Comparison of ENCODE assay signal across 8 cellular contexts in genomic region chr21:26849428-26850115, GRCh38. TPM values are rescaled to one million over a fixed set of nuclear protein-coding genes. Genes with fewer than 3 reads are reported as not detected.
DNase-seq lines count a peak whose midpoint lies in the region; ATAC-seq and TF ChIP-seq lines count a peak whose summit lies in the region.

No MANE protein-coding gene starts in this region.

- no peak overlapping the region for H3K4me3 Mint-ChIP-seq in CD8-positive, alpha-beta T cell
- peak overlapping the region; percentile 59 for H3K4me3 Mint-ChIP-seq in HFFc6

- no peak for TF ChIP-seq EP300 in stomach (IDR thresholded peaks at IDR 0.05)

- WGBS in stomach, 5 donors, result 10 to 16% (median 12%) methylated on average over 4 of the region's 4 CpGs

- H3K36me3 ChIP-seq in CD8-positive, alpha-beta T cell (ENCODE audit: insufficient read depth, low read length), result no peaks in the 10 kb centered on the region
- H3K36me3 ChIP-seq in RWPE2 (ENCODE audit: low read depth), result no peaks in the 10 kb centered on the region
- H3K36me3 ChIP-seq in stomach, result no peaks in the 10 kb centered on the region

- peaks cover 45% of the 10 kb centered on the region for H3K27me3 Mint-ChIP-seq in CD8-positive, alpha-beta T cell (ENCODE audit: low read depth)
- peaks cover 10% of the 10 kb centered on the region for H3K27me3 Mint-ChIP-seq in HFFc6 (ENCODE audit: insufficient read depth)

- no peak overlapping the region for H3K27ac Mint-ChIP-seq in CD8-positive, alpha-beta T cell
- H3K27ac Mint-ChIP-seq in HFFc6, result no peak overlapping the region

- H3K36me3 Mint-ChIP-seq in CD8-positive, alpha-beta T cell, result no peaks in the 10 kb centered on the region
- no peaks in the 10 kb centered on the region for H3K36me3 Mint-ChIP-seq in HFFc6 (ENCODE audit: low read depth)

- DNase-seq in CD8-positive, alpha-beta T cell, result no peak
- DNase-seq in HFFc6, result peak; percentile 52
- DNase-seq in RWPE2 (ENCODE audit: low spot score), result no peak
- peak; percentile 83 for DNase-seq in fibroblast of pulmonary artery (ENCODE audit: low read depth)
- DNase-seq in stomach, result no peak
- DNase-seq in RWPE1 (ENCODE audit: low spot score), result no peak

- CTCF ChIA-PET in CD8-positive, alpha-beta T cell (lab: Charles Lee), result interaction anchor here (1.1 kb wide), 1 partner anchor 1896 kb away, joined by 7 read pairs; no protein-coding TSS in a partner anchor
- CTCF ChIA-PET in RWPE1 (lab: Yijun Ruan, JAX), result interaction anchor here (0.7 to 0.9 kb wide), 2 partner anchors 852 to 1896 kb away, joined by 3 to 5 read pairs; no protein-coding TSS in a partner anchor

- peak; percentile 56 for TF ChIP-seq CTCF in CD8-positive, alpha-beta T cell (IDR thresholded peaks at IDR 0.05)
- TF ChIP-seq CTCF in HFFc6 (IDR thresholded peaks at IDR 0.05) (peak; percentile 72), RWPE2 (IDR thresholded peaks at IDR 0.05; ENCODE audit: poor library complexity, severe bottlenecking) (peak; percentile 71), fibroblast of pulmonary artery (IDR thresholded peaks at IDR 0.05; ENCODE audit: low read length, missing control alignments) (peak; percentile 58), stomach (IDR thresholded peaks at IDR 0.05) (peak in 5 of 7 experiments; percentile 21 to 51 (median 31)), RWPE1 (conservative IDR thresholded peaks at IDR 0.05; ENCODE audit: low read depth) (no peak; the same call in 1 of the 2 replicates)

- peaks cover 19% of the 10 kb centered on the region for H3K4me1 Mint-ChIP-seq in CD8-positive, alpha-beta T cell (ENCODE audit: low read depth)
- H3K4me1 Mint-ChIP-seq in HFFc6 (ENCODE audit: low read depth), result peaks cover 16% of the 10 kb centered on the region

- H3K9me3 ChIP-seq in CD8-positive, alpha-beta T cell (ENCODE audit: low read length), result no peaks in the 10 kb centered on the region
- H3K9me3 ChIP-seq in RWPE2 (ENCODE audit: severe bottlenecking) (no peaks in the 10 kb centered on the region), stomach (no peaks in the 10 kb centered on the region)

- no peak overlapping the region for H3K27ac ChIP-seq in CD8-positive, alpha-beta T cell (ENCODE audit: low read depth, low read length)
- H3K27ac ChIP-seq in RWPE2 (ENCODE audit: poor library complexity, severe bottlenecking) (no peak overlapping the region), stomach (peak overlapping the region in 1 of 5 donors; percentile 10), RWPE1 (no peak overlapping the region)

- no peak for TF ChIP-seq POLR2A in stomach (IDR thresholded peaks at IDR 0.05)

- intact Hi-C loops in CD8-positive, alpha-beta T cell (cut with DNase I, micrococcal nuclease), result loop anchor here (2.0 to 5.0 kb wide), 2 partner anchors 853 to 1895 kb away; no protein-coding TSS in a partner anchor
- intact Hi-C loops in stomach (cut with DNase I; ENCODE audit: low total_unique reads), result loop anchor here (5.0 to 10.0 kb wide), 4 partner anchors 848 to 1895 kb away; no protein-coding TSS in a partner anchor

- POLR2A ChIA-PET in CD8-positive, alpha-beta T cell (lab: Charles Lee), result no interaction called here
- POLR2A ChIA-PET in RWPE1 (lab: Yijun Ruan, JAX; ENCODE audit: low non-redundant PET), result no interaction called here

- H3K4me1 ChIP-seq in CD8-positive, alpha-beta T cell (ENCODE audit: insufficient read depth, low read length), result peaks cover 20% of the 10 kb centered on the region
- no peaks in the 10 kb centered on the region for H3K4me1 ChIP-seq in RWPE2 (ENCODE audit: insufficient read depth, poor library complexity, severe bottlenecking)
- H3K4me1 ChIP-seq in stomach, result peaks cover 0 to 35% (median 26%) of the 10 kb centered on the region in 4 donors

- H3K27me3 ChIP-seq in CD8-positive, alpha-beta T cell (ENCODE audit: insufficient read depth, low read length), result peaks cover 3% of the 10 kb centered on the region
- H3K27me3 ChIP-seq in RWPE2 (ENCODE audit: insufficient read depth, poor library complexity, severe bottlenecking) (peaks cover 22% of the 10 kb centered on the region), stomach (peaks cover 0 to 31% (median 21%) of the 10 kb centered on the region in 3 donors)

- no peak for ATAC-seq in CD8-positive, alpha-beta T cell
- ATAC-seq in RWPE2 (ENCODE audit: low read depth) (no peak), GM21367 (IDR thresholded peaks at IDR 0.05; ENCODE audit: unreplicated experiment) (no peak), GM21515 (IDR thresholded peaks at IDR 0.05; ENCODE audit: unreplicated experiment) (no peak)

- no peak overlapping the region for H3K4me3 ChIP-seq in CD8-positive, alpha-beta T cell (ENCODE audit: low read depth, low read length)
- H3K4me3 ChIP-seq in RWPE2 (ENCODE audit: severe bottlenecking) (no peak overlapping the region), fibroblast of pulmonary artery (replicated peaks; ENCODE audit: low read depth, low read length) (no peak overlapping the region), stomach (no peak overlapping the region)

- no peaks in the 10 kb centered on the region for H3K9me3 Mint-ChIP-seq in CD8-positive, alpha-beta T cell
- H3K9me3 Mint-ChIP-seq in HFFc6, result no peaks in the 10 kb centered on the region

RNA-seq across cellular contexts. Expression of gene ADAMTS1, which starts 4.4 kb away (rescaled TPM):
- total RNA-seq in CD8-positive, alpha-beta T cell, result not detected
- 100 to 1,000 TPM; 229 to 346 (median 292) TPM for total RNA-seq in HFFc6 (2021; fragmentation: NEBNext Ultra II Directional; extraction: Animal tissue kit (Norgen Biotek cat#: 25700))
- total RNA-seq in stomach, result 100 to 1,000 TPM in 3 of 5 donors, 10 to 100 TPM in 2; 44.9 to 268 (median 111) TPM
- 10 to 100 TPM; 12.2 to 21.3 (median 21.0) TPM for polyA plus RNA-seq in stomach

Comparison
In these comparisons a context has a peak if more than half of its experiments do, and no peak if none do; other contexts are left out.
1. DNase-seq: peak in HFFc6 (single experiment) and fibroblast of pulmonary artery (single experiment); none in CD8-positive, alpha-beta T cell (0 of 7), RWPE2 (single experiment), stomach (single experiment) and RWPE1 (single experiment).
2. RNA of gene ADAMTS1, which starts 4.4 kb away (total RNA-seq): 229 to 346 TPM in HFFc6 and 44.9 to 268 TPM in stomach; not detected in CD8-positive, alpha-beta T cell; every median in the first group is over 10 times any median in the second.